12 cellular contexts compared by ENCODE assay signal in the genomic region with DNA sequence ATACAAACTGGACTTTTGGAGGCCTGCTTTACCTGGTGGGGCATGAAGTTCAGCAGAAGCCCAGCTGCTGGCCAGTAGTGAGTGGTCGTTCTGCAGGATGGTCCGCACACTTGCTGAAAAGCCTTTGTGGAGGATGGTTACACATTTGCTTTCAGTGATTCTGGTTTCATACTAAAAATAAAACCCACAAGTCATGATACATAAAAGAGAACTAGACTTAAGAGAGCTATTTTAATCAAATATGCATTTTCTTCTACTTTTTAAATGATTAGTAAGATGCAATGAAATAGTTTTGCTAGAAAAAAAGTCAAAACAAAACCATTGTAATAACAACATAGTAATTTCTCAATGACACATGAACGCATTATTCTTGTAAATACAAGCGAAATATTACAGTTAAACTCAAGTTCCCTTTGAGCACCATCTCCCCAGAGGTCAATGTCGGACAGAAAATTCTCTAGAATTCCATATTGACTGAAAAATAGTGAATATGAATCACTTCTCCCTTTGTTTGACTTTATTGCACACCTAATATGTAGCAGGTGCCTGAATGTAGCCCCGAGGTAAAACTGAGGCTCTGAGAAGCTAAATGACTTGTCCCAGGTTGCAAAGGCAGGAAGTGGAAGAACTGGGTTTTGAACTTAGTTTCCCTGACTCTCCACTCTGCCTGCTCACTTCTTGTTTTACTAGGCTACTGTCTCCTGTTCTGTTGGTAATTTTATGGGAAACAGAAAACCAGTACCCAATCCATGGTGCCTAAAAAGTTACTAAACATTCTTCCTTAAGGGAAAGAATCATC.
DNase-seq lines count a peak whose midpoint lies in the region; ATAC-seq lines count a peak whose summit lies in the region.
"Had no signal": no experiment of that assay in that cellular context is flagged by ENCODE, and none has a peak within 500 bp of the region (broad histone marks: within the 10 kb centered on the region; RNA-seq: fewer than 3 reads in every experiment).

No MANE protein-coding gene starts in this region.

- CTCF ChIA-PET in activated naive CD4-positive, alpha-beta T cell treated with anti-CD3 and anti-CD28 coated beads, Interleukin-2, amount 10 ng/mL, durations not matched to agents 7 days and 5 days (lab: Charles Lee): no interaction called here

- H3K36me3 Mint-ChIP-seq in stimulated activated naive B cell treated with anti-CD40 and anti-IgM and Interleukin-4, amounts not matched to agents 10 μg/mL and 1 μg/mL and 100 μg/mL, for 72 hours: no peaks in the 10 kb centered on the region
- H3K36me3 Mint-ChIP-seq in activated naive CD4-positive, alpha-beta T cell treated with anti-CD3 and anti-CD28 coated beads, Interleukin-2, amount 10 ng/mL, durations not matched to agents 7 days and 5 days: no peaks in the 10 kb centered on the region

- H3K4me1 Mint-ChIP-seq in stimulated activated naive B cell treated with anti-CD40 and anti-IgM and Interleukin-4, amounts not matched to agents 10 μg/mL and 1 μg/mL and 100 μg/mL, for 72 hours: peaks cover 12 to 23% of the 10 kb centered on the region in 2 donors
- no peaks in the 10 kb centered on the region for H3K4me1 Mint-ChIP-seq in activated naive CD4-positive, alpha-beta T cell treated with anti-CD3 and anti-CD28 coated beads, Interleukin-2, amount 10 ng/mL, durations not matched to agents 7 days and 5 days

- peaks cover 0 to 6% of the 10 kb centered on the region in 2 donors for H3K27me3 Mint-ChIP-seq in stimulated activated naive B cell treated with anti-CD40 and anti-IgM and Interleukin-4, amounts not matched to agents 10 μg/mL and 1 μg/mL and 100 μg/mL, for 72 hours
- peaks cover 8% of the 10 kb centered on the region for H3K27me3 Mint-ChIP-seq in activated naive CD4-positive, alpha-beta T cell treated with anti-CD3 and anti-CD28 coated beads, Interleukin-2, amount 10 ng/mL, durations not matched to agents 7 days and 5 days

- ATAC-seq in GM19035 (IDR thresholded peaks at IDR 0.05; ENCODE audit: unreplicated experiment) (peak; percentile 64), GM21723 (IDR thresholded peaks at IDR 0.05; ENCODE audit: unreplicated experiment) (peak; percentile 74), HG03095 (IDR thresholded peaks at IDR 0.05; ENCODE audit: unreplicated experiment) (peak; percentile 71)
- peak; percentile 76 to 78 for ATAC-seq in stimulated activated naive B cell treated with anti-CD40 and anti-IgM and Interleukin-4, amounts not matched to agents 10 μg/mL and 1 μg/mL and 100 μg/mL, for 72 hours (replicated peaks)
- ATAC-seq: activated CD8-positive, alpha-beta T cell treated with anti-CD3 and anti-CD28 coated beads, Interleukin-2, amount 10 ng/mL, durations not matched to agents 7 days and 5 days; PC-3 had no signal

- no peak for DNase-seq in stimulated activated naive B cell treated with anti-CD40 and anti-IgM and Interleukin-4, amounts not matched to agents 10 μg/mL and 1 μg/mL and 100 μg/mL, for 72 hours
- DNase-seq in activated CD4-positive, CD25-positive, alpha-beta regulatory T cell treated with anti-CD3 and anti-CD28 coated beads, Interleukin-2, amount 50 U/mL, for 72 hours: no peak
- no peak for DNase-seq in activated naive CD4-positive, alpha-beta T cell treated with anti-CD3 and anti-CD28 coated beads, Interleukin-2, amount 10 ng/mL, durations not matched to agents 7 days and 5 days
- no peak for DNase-seq in RPMI8226
- DNase-seq: activated CD8-positive, alpha-beta T cell treated with anti-CD3 and anti-CD28 coated beads, Interleukin-2, amount 10 ng/mL, durations not matched to agents 7 days and 5 days; endodermal cell; foreskin fibroblast; left ventricle myocardium inferior; PC-3 had no signal

- H3K4me3 Mint-ChIP-seq in stimulated activated naive B cell treated with anti-CD40 and anti-IgM and Interleukin-4, amounts not matched to agents 10 μg/mL and 1 μg/mL and 100 μg/mL, for 72 hours: no peak overlapping the region
- H3K4me3 Mint-ChIP-seq in activated naive CD4-positive, alpha-beta T cell treated with anti-CD3 and anti-CD28 coated beads, Interleukin-2, amount 10 ng/mL, durations not matched to agents 7 days and 5 days: no peak overlapping the region
- H3K4me3 Mint-ChIP-seq: activated CD8-positive, alpha-beta T cell treated with anti-CD3 and anti-CD28 coated beads, Interleukin-2, amount 10 ng/mL, durations not matched to agents 7 days and 5 days; endodermal cell had no signal

- H3K9me3 Mint-ChIP-seq in stimulated activated naive B cell treated with anti-CD40 and anti-IgM and Interleukin-4, amounts not matched to agents 10 μg/mL and 1 μg/mL and 100 μg/mL, for 72 hours: no peaks in the 10 kb centered on the region
- no peaks in the 10 kb centered on the region for H3K9me3 Mint-ChIP-seq in activated naive CD4-positive, alpha-beta T cell treated with anti-CD3 and anti-CD28 coated beads, Interleukin-2, amount 10 ng/mL, durations not matched to agents 7 days and 5 days
- H3K9me3 Mint-ChIP-seq: endodermal cell had no signal

- H3K27ac Mint-ChIP-seq in stimulated activated naive B cell treated with anti-CD40 and anti-IgM and Interleukin-4, amounts not matched to agents 10 μg/mL and 1 μg/mL and 100 μg/mL, for 72 hours: no peak overlapping the region
- no peak overlapping the region for H3K27ac Mint-ChIP-seq in activated naive CD4-positive, alpha-beta T cell treated with anti-CD3 and anti-CD28 coated beads, Interleukin-2, amount 10 ng/mL, durations not matched to agents 7 days and 5 days
- H3K27ac Mint-ChIP-seq: activated CD8-positive, alpha-beta T cell treated with anti-CD3 and anti-CD28 coated beads, Interleukin-2, amount 10 ng/mL, durations not matched to agents 7 days and 5 days; endodermal cell had no signal
